Comparison of ENCODE assay signal across 20 cellular contexts in the genomic region with DNA sequence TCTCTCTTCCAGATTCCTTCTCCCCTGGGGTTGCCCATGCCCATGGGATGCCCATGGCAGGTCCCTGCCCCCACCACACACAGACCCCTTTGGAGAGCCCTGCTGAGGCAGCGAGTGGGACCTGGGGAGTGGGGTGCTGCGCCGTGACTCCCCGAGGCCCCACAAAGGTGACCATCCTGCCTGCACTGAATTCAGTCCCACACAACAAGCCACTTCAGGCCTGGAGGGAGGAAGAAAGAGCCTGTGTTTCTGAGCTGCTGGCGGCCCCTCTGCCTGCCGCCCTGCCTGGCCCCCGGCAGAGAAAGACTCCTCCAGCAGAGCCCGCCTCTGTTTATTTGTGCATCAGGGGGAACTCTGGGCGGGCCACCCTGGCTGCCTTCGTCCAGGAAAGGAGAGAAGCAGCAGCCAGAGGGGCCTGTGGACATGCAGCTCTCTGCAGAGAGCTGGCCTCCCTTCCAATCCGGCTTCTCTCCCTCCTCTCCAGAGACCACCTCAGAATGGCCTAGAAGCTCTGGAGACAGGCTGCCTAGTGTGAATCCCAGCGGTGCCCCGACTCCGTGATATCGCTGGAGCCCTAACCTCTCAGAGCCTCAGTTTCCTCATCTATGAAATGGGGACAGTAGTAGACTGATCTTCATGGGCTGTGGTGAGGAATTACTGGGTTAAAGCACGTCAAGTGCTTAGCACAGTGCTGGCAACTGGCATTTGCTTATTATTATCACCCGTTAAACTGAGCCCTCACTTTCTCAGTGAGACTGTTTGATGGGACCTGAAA.
DNase-seq lines count a peak whose midpoint lies in the region; ATAC-seq and TF ChIP-seq lines count a peak whose summit lies in the region.
"Had no signal": no experiment of that assay in that cellular context is flagged by ENCODE, and none has a peak within 500 bp of the region (broad histone marks: within the 10 kb centered on the region; RNA-seq: fewer than 3 reads in every experiment).

No MANE protein-coding gene starts in this region.

- CTCF ChIA-PET in activated CD8-positive, alpha-beta T cell treated with anti-CD3 and anti-CD28 coated beads for 36 hours (lab: Charles Lee), result no interaction called here

- no peak for DNase-seq in GM23338 (ENCODE audit: low spot score)
- DNase-seq in SJCRH30, result peak; percentile 59 to 66
- DNase-seq in retina, result peak; percentile 53
- DNase-seq in DMS53 (lab: John Stamatoyannopoulos, UW), result no peak
- no peak for DNase-seq in activated CD8-positive, alpha-beta T cell treated with anti-CD3 and anti-CD28 coated beads for 36 hours
- DNase-seq: ACHN, DND-41, IMR-90, Karpas-422, NCI-H1417 treated with DMSO at 0.1 percent for 48 hours, NCI-H187 treated with DMSO at 0.1 percent for 48 hours, NCI-H226, NCI-H524 treated with DMSO at 0.1 percent for 48 hours, PC-9 had no signal

- no peak overlapping the region for H2AFZ ChIP-seq in GM23338
- H2AFZ ChIP-seq: PC-9 had no signal

- TF ChIP-seq CTCF in GM23338 (conservative IDR thresholded peaks at IDR 0.05; ENCODE audit: low read depth in 2 of 2), result no peak
- no peak for TF ChIP-seq CTCF in activated CD8-positive, alpha-beta T cell treated with anti-CD3 and anti-CD28 coated beads for 36 hours (IDR thresholded peaks at IDR 0.05)

- H3K36me3 ChIP-seq in GM23338 (ENCODE audit: insufficient read depth), result no peaks in the 10 kb centered on the region
- H3K36me3 ChIP-seq in SJCRH30, result peaks cover 2% of the 10 kb centered on the region; the same call in 1 of the 2 replicates
- peaks cover 34% of the 10 kb centered on the region for H3K36me3 ChIP-seq in mesodermal cell (ENCODE audit: control insufficient read depth, insufficient read depth, low read length)
- H3K36me3 ChIP-seq: HAP-1, SJSA1 had no signal

- no peak overlapping the region for H3K4me2 ChIP-seq in GM23338
- H3K4me2 ChIP-seq: PC-9 had no signal

- peaks cover 22% of the 10 kb centered on the region for H3K27me3 Mint-ChIP-seq in GM23338 (ENCODE audit: insufficient read depth, low read depth, poor library complexity)
- H3K27me3 Mint-ChIP-seq in activated CD8-positive, alpha-beta T cell treated with anti-CD3 and anti-CD28 coated beads for 36 hours, result peaks cover under 1% of the 10 kb centered on the region

- ATAC-seq in GM23338 (0 out of 3 replicates have a peak, but pooled peaks have one; percentile 9), GM21576 (IDR thresholded peaks at IDR 0.05; ENCODE audit: unreplicated experiment) (no peak)
- ATAC-seq in activated CD8-positive, alpha-beta T cell treated with anti-CD3 and anti-CD28 coated beads for 36 hours, result no peak

- no peaks in the 10 kb centered on the region for H3K9me3 Mint-ChIP-seq in GM23338
- no peaks in the 10 kb centered on the region for H3K9me3 Mint-ChIP-seq in activated CD8-positive, alpha-beta T cell treated with anti-CD3 and anti-CD28 coated beads for 36 hours

- H3K79me2 ChIP-seq in GM23338 (replicated peaks; ENCODE audit: insufficient read depth), result no peaks in the 10 kb centered on the region

- no peak overlapping the region for H3K27ac Mint-ChIP-seq in GM23338
- no peak overlapping the region for H3K27ac Mint-ChIP-seq in activated CD8-positive, alpha-beta T cell treated with anti-CD3 and anti-CD28 coated beads for 36 hours

- no peaks in the 10 kb centered on the region for H3K36me3 Mint-ChIP-seq in GM23338 (ENCODE audit: low read depth)
- no peaks in the 10 kb centered on the region for H3K36me3 Mint-ChIP-seq in activated CD8-positive, alpha-beta T cell treated with anti-CD3 and anti-CD28 coated beads for 36 hours (ENCODE audit: low read depth)

- H3F3A ChIP-seq in GM23338 (replicated peaks; ENCODE audit: low read depth), result no peaks in the 10 kb centered on the region

- H3K4me3 Mint-ChIP-seq in GM23338, result no peak overlapping the region
- H3K4me3 Mint-ChIP-seq in activated CD8-positive, alpha-beta T cell treated with anti-CD3 and anti-CD28 coated beads for 36 hours, result no peak overlapping the region

- H3K27me3 ChIP-seq in GM23338 (ENCODE audit: insufficient read depth) (no peaks in the 10 kb centered on the region), SJCRH30 (no peaks in the 10 kb centered on the region)
- H3K27me3 ChIP-seq: SJSA1 had no signal

- H3K27ac ChIP-seq in GM23338 (ENCODE audit: low read depth) (no peak overlapping the region), SJCRH30 (peak overlapping the region; percentile 6; the same call in 1 of the 2 replicates), mesodermal cell (ENCODE audit: low read depth, low read length, severe bottlenecking) (peak overlapping the region; percentile 67)
- H3K27ac ChIP-seq: HL-60, PC-9, RWPE1, SJSA1 had no signal

- H3K9me2 ChIP-seq in GM23338 (ENCODE audit: insufficient read depth), result no peaks in the 10 kb centered on the region

- peaks cover 41% of the 10 kb centered on the region for H3K4me1 Mint-ChIP-seq in GM23338
- H3K4me1 Mint-ChIP-seq in activated CD8-positive, alpha-beta T cell treated with anti-CD3 and anti-CD28 coated beads for 36 hours (ENCODE audit: low read depth), result no peaks in the 10 kb centered on the region

- intact Hi-C loops in activated CD8-positive, alpha-beta T cell treated with anti-CD3 and anti-CD28 coated beads for 36 hours (cut with micrococcal nuclease), result no loop called here

- peaks cover 3% of the 10 kb centered on the region; the same call in 1 of the 2 replicates for H4K20me1 ChIP-seq in GM23338 (replicated peaks; ENCODE audit: insufficient read depth)

- POLR2A ChIA-PET in activated CD8-positive, alpha-beta T cell treated with anti-CD3 and anti-CD28 coated beads for 36 hours (lab: Charles Lee), result no interaction called here

- peaks cover 16% of the 10 kb centered on the region for H3K4me1 ChIP-seq in GM23338 (ENCODE audit: insufficient read depth)
- H3K4me1 ChIP-seq in SJCRH30, result peaks cover 48% of the 10 kb centered on the region
- H3K4me1 ChIP-seq in mesodermal cell (ENCODE audit: control insufficient read depth, insufficient read depth, low read length, poor library complexity, severe bottlenecking), result peaks cover 63% of the 10 kb centered on the region
- H3K4me1 ChIP-seq: HAP-1 had no signal

- H3K9me3 ChIP-seq in SJCRH30 (replicated peaks) (no peaks in the 10 kb centered on the region), mesodermal cell (ENCODE audit: control insufficient read depth, low read length) (no peaks in the 10 kb centered on the region)
- H3K9me3 ChIP-seq: HAP-1, SJSA1 had no signal

- H3K4me3 ChIP-seq in GM23338, result no peak overlapping the region
- no peak overlapping the region for H3K4me3 ChIP-seq in SJCRH30
- H3K4me3 ChIP-seq in mesodermal cell (ENCODE audit: extremely low read depth, insufficient read depth, low read length, poor library complexity, severe bottlenecking), result no peak overlapping the region
- H3K4me3 ChIP-seq: HAP-1, PC-9, SJSA1 had no signal

- WGBS in mesodermal cell (ENCODE audit: insufficient coverage in 2 of 2), 2 experiments, result 75 to 82% methylated on average over 7 to 9 of the region's 17 CpGs

TF ChIP-seq in GM23338, 12 proteins besides CTCF, POLR2A, EP300 and RAD21 (continues in another document):
- TF ChIP-seq, protein P1, sequence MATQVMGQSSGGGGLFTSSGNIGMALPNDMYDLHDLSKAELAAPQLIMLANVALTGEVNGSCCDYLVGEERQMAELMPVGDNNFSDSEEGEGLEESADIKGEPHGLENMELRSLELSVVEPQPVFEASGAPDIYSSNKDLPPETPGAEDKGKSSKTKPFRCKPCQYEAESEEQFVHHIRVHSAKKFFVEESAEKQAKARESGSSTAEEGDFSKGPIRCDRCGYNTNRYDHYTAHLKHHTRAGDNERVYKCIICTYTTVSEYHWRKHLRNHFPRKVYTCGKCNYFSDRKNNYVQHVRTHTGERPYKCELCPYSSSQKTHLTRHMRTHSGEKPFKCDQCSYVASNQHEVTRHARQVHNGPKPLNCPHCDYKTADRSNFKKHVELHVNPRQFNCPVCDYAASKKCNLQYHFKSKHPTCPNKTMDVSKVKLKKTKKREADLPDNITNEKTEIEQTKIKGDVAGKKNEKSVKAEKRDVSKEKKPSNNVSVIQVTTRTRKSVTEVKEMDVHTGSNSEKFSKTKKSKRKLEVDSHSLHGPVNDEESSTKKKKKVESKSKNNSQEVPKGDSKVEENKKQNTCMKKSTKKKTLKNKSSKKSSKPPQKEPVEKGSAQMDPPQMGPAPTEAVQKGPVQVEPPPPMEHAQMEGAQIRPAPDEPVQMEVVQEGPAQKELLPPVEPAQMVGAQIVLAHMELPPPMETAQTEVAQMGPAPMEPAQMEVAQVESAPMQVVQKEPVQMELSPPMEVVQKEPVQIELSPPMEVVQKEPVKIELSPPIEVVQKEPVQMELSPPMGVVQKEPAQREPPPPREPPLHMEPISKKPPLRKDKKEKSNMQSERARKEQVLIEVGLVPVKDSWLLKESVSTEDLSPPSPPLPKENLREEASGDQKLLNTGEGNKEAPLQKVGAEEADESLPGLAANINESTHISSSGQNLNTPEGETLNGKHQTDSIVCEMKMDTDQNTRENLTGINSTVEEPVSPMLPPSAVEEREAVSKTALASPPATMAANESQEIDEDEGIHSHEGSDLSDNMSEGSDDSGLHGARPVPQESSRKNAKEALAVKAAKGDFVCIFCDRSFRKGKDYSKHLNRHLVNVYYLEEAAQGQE (IDR thresholded peaks at IDR 0.05; ENCODE audit: unreplicated experiment), result no peak
- TF ChIP-seq EZH2phosphoT487 (IDR thresholded peaks at IDR 0.05; ENCODE audit: unreplicated experiment), result no peak
- no peak for TF ChIP-seq CREB1 (CRISPR knock-in tag; IDR thresholded peaks at IDR 0.05; ENCODE audit: low read depth)
- TF ChIP-seq ZNF114 (CRISPR knock-in tag; IDR thresholded peaks at IDR 0.05), result no peak
- TF ChIP-seq, protein P2, sequence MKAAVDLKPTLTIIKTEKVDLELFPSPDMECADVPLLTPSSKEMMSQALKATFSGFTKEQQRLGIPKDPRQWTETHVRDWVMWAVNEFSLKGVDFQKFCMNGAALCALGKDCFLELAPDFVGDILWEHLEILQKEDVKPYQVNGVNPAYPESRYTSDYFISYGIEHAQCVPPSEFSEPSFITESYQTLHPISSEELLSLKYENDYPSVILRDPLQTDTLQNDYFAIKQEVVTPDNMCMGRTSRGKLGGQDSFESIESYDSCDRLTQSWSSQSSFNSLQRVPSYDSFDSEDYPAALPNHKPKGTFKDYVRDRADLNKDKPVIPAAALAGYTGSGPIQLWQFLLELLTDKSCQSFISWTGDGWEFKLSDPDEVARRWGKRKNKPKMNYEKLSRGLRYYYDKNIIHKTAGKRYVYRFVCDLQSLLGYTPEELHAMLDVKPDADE (IDR thresholded peaks at IDR 0.05), result no peak
- TF ChIP-seq EZH2 (IDR thresholded peaks at IDR 0.05; ENCODE audit: low read depth, unreplicated experiment), result no peak
- TF ChIP-seq NANOG (IDR thresholded peaks at IDR 0.05; ENCODE audit: borderline replicate concordance), result no peak
- no peak for TF ChIP-seq ZNF331 (CRISPR knock-in tag; IDR thresholded peaks at IDR 0.05; ENCODE audit: low read depth)
- TF ChIP-seq POLR2AphosphoS5 (IDR thresholded peaks at IDR 0.05; ENCODE audit: low read depth), result no peak
- no peak for TF ChIP-seq JUNB (IDR thresholded peaks at IDR 0.05; ENCODE audit: unreplicated experiment)
- no peak for TF ChIP-seq STAT1 (IDR thresholded peaks at IDR 0.05; ENCODE audit: unreplicated experiment)

Comparison
In these comparisons a context has a peak if more than half of its experiments do, and no peak if none do; other contexts are left out.
1. DNase-seq: peak in SJCRH30 (2 of 2) and retina (single experiment); none in GM23338 (single experiment), DMS53 (single experiment) and activated CD8-positive, alpha-beta T cell treated with anti-CD3 and anti-CD28 coated beads for 36 hours (single experiment).